Comparison of ENCODE assay signal across 11 cellular contexts in genomic region chr1:39129514-39129913, GRCh38.
DNase-seq lines count a peak whose midpoint lies in the region; ATAC-seq, FAIRE-seq and TF ChIP-seq lines count a peak whose summit lies in the region.
"Had no signal": no experiment of that assay in that cellular context is flagged by ENCODE, and none has a peak within 500 bp of the region (broad histone marks: within the 10 kb centered on the region; RNA-seq: fewer than 3 reads in every experiment).

No MANE protein-coding gene starts in this region.

- no peak overlapping the region for H3K9ac ChIP-seq in subcutaneous abdominal adipose tissue (ENCODE audit: low read length in 5 of 5)

- TF ChIP-seq CTCF in fibroblast of villous mesenchyme (IDR thresholded peaks at IDR 0.05; ENCODE audit: insufficient read depth, low read depth, low read length) = peak; percentile 49

- DNase-seq in NCI-H2107 treated with DMSO at 0.1 percent for 48 hours (lab: John Stamatoyannopoulos, UW; ENCODE audit: unreplicated experiment) = peak; percentile 100
- DNase-seq in NCI-H2107 (lab: John Stamatoyannopoulos, UW) = no peak
- DNase-seq in RCC 7860 (ENCODE audit: low spot score) = peak; percentile 40
- no peak for DNase-seq in fibroblast of villous mesenchyme (ENCODE audit: low read depth)
- DNase-seq in activated CD4-positive, alpha-beta T cell treated with anti-CD3 and anti-CD28 coated beads for 1 hour = no peak
- DNase-seq in NCI-H510A (lab: John Stamatoyannopoulos, UW) = no peak
- DNase-seq: activated T-cell treated with anti-CD3 and anti-CD28 coated beads, Interleukin-2, amount 50 U/mL, for 1 hour had no signal

- ATAC-seq in stimulated activated memory B cell treated with anti-CD40 and anti-IgM and Interleukin-4, amounts not matched to agents 10 μg/mL and 1 μg/mL and 100 μg/mL, for 72 hours = no peak

- no peak overlapping the region for H3K27ac Mint-ChIP-seq in stimulated activated memory B cell treated with anti-CD40 and anti-IgM and Interleukin-4, amounts not matched to agents 10 μg/mL and 1 μg/mL and 100 μg/mL, for 72 hours

- no peaks in the 10 kb centered on the region for H3K9me3 Mint-ChIP-seq in stimulated activated memory B cell treated with anti-CD40 and anti-IgM and Interleukin-4, amounts not matched to agents 10 μg/mL and 1 μg/mL and 100 μg/mL, for 72 hours

- no peaks in the 10 kb centered on the region for H3K9me3 ChIP-seq in subcutaneous abdominal adipose tissue (ENCODE audit: control insufficient read depth in 5 of 5, low read length in 5 of 5)

- H3K4me1 ChIP-seq in subcutaneous abdominal adipose tissue (ENCODE audit: control insufficient read depth in 5 of 5, insufficient read depth in 5 of 5, low read length in 5 of 5) = peaks cover 4 to 67% (median 38%) of the 10 kb centered on the region in 5 donors

- H3K4me1 Mint-ChIP-seq in stimulated activated memory B cell treated with anti-CD40 and anti-IgM and Interleukin-4, amounts not matched to agents 10 μg/mL and 1 μg/mL and 100 μg/mL, for 72 hours = peaks cover 7% of the 10 kb centered on the region

- peaks cover 7% of the 10 kb centered on the region for H3K36me3 Mint-ChIP-seq in stimulated activated memory B cell treated with anti-CD40 and anti-IgM and Interleukin-4, amounts not matched to agents 10 μg/mL and 1 μg/mL and 100 μg/mL, for 72 hours
- H3K36me3 Mint-ChIP-seq: CD4-positive, alpha-beta memory T cell had no signal

- H3K4me3 ChIP-seq in fibroblast of villous mesenchyme (ENCODE audit: low read depth, low read length) = no peak overlapping the region
- H3K4me3 ChIP-seq in subcutaneous abdominal adipose tissue (ENCODE audit: low read depth in 1 of 5, low read length in 5 of 5) = no peak overlapping the region

- H3K27me3 Mint-ChIP-seq in stimulated activated memory B cell treated with anti-CD40 and anti-IgM and Interleukin-4, amounts not matched to agents 10 μg/mL and 1 μg/mL and 100 μg/mL, for 72 hours = no peaks in the 10 kb centered on the region
- H3K27me3 Mint-ChIP-seq: CD4-positive, alpha-beta memory T cell had no signal

- H3K27ac ChIP-seq in subcutaneous abdominal adipose tissue (ENCODE audit: low read depth, low read length) = peak overlapping the region; percentile 68
- H3K27ac ChIP-seq: HL-60 had no signal

- no peak overlapping the region for H3K4me3 Mint-ChIP-seq in stimulated activated memory B cell treated with anti-CD40 and anti-IgM and Interleukin-4, amounts not matched to agents 10 μg/mL and 1 μg/mL and 100 μg/mL, for 72 hours
- H3K4me3 Mint-ChIP-seq: CD4-positive, alpha-beta memory T cell had no signal

- no peak for FAIRE-seq in RCC 7860 (lab: Jason Lieb, UNC)

- peaks cover 0 to 12% (median 0%) of the 10 kb centered on the region in 5 donors for H3K36me3 ChIP-seq in subcutaneous abdominal adipose tissue (ENCODE audit: control insufficient read depth in 5 of 5, insufficient read depth in 5 of 5, low read length in 5 of 5)

- H3K27me3 ChIP-seq in subcutaneous abdominal adipose tissue (ENCODE audit: control insufficient read depth in 5 of 5, insufficient read depth in 4 of 5, low read length in 5 of 5) = no peaks in the 10 kb centered on the region

Comparison
In these comparisons a context has a peak if more than half of its experiments do, and no peak if none do; other contexts are left out.
1. DNase-seq: peak in NCI-H2107 treated with DMSO at 0.1 percent for 48 hours (single experiment) and RCC 7860 (single experiment); none in NCI-H2107 (single experiment), fibroblast of villous mesenchyme (single experiment), activated CD4-positive, alpha-beta T cell treated with anti-CD3 and anti-CD28 coated beads for 1 hour (single experiment) and NCI-H510A (single experiment).